21 cellular contexts compared by ENCODE assay signal in genomic region chr1:15128077-15128476, GRCh38. TPM values are rescaled to one million over a fixed set of nuclear protein-coding genes. Genes with fewer than 3 reads are reported as not detected.
"Had no signal": no experiment of that assay in that cellular context is flagged by ENCODE, and none has a peak within 500 bp of the region (broad histone marks: within the 10 kb centered on the region; RNA-seq: fewer than 3 reads in every experiment).

No MANE protein-coding gene starts in this region.

- H3K9me3 Mint-ChIP-seq: activated B cell treated with CpG ODN at 0.5 μM for 24 hours; activated CD4-positive, alpha-beta T cell treated with anti-CD3 and anti-CD28 coated beads, Interleukin-2, amount 10 ng/mL, durations not matched to agents 24 days and 14 days; activated CD8-positive, alpha-beta T cell treated with anti-CD3 and anti-CD28 coated beads for 36 hours; activated naive CD4-positive, alpha-beta T cell treated with anti-CD3 and anti-CD28 coated beads, Interleukin-2, amount 50 U/mL, for 72 hours; activated T-cell treated with anti-CD3 and anti-CD28 coated beads, Interleukin-2, amount 50 U/mL, for 72 hours; activated T-helper 1 cell treated with anti-CD3 and anti-CD28 coated beads, Interleukin-12 subunit alpha, Interleukin-12 subunit beta, Interleukin-2, Interleukin-4 antibody, amounts not matched to agents 30 ng/mL and 10 ng/mL and 1 ng/mL, durations not matched to agents 14 hours and 24 hours and 36 hours; activated T-helper 17 cell treated with anti-CD3 and anti-CD28 coated beads, Interleukin-2, amount 50 U/mL, for 72 hours; central memory CD8-positive, alpha-beta T cell had no signal

- H3K4me1 Mint-ChIP-seq: activated B cell treated with CpG ODN at 0.5 μM for 24 hours; activated CD4-positive, alpha-beta T cell treated with anti-CD3 and anti-CD28 coated beads, Interleukin-2, amount 10 ng/mL, durations not matched to agents 24 days and 14 days; activated naive CD8-positive, alpha-beta T cell treated with anti-CD3 and anti-CD28 coated beads for 36 hours; activated T-helper 17 cell treated with anti-CD3 and anti-CD28 coated beads, Interleukin-2, amount 50 U/mL, for 72 hours; central memory CD8-positive, alpha-beta T cell; T-cell; T-helper 17 cell had no signal

- H3K9me3 ChIP-seq: adrenal gland had no signal

- H3K4me3 Mint-ChIP-seq: activated B cell treated with CpG ODN at 0.5 μM for 24 hours; activated CD4-positive, alpha-beta memory T cell treated with anti-CD3 and anti-CD28 coated beads for 36 hours; activated CD4-positive, alpha-beta T cell treated with anti-CD3 and anti-CD28 coated beads, Interleukin-2, amount 10 ng/mL, durations not matched to agents 24 days and 14 days; activated CD8-positive, alpha-beta T cell treated with anti-CD3 and anti-CD28 coated beads for 36 hours; activated naive CD4-positive, alpha-beta T cell treated with anti-CD3 and anti-CD28 coated beads for 36 hours; activated naive CD8-positive, alpha-beta T cell treated with anti-CD3 and anti-CD28 coated beads for 36 hours; activated T-cell treated with anti-CD3 and anti-CD28 coated beads, Interleukin-2, amount 50 U/mL, for 4 hours; activated T-cell treated with anti-CD3 and anti-CD28 coated beads, Interleukin-2, amount 50 U/mL, for 72 hours; activated T-helper 1 cell treated with anti-CD3 and anti-CD28 coated beads, Interleukin-12 subunit alpha, Interleukin-12 subunit beta, Interleukin-2, Interleukin-4 antibody, amounts not matched to agents 30 ng/mL and 10 ng/mL and 1 ng/mL, durations not matched to agents 14 hours and 24 hours and 36 hours; activated T-helper 17 cell treated with anti-CD3 and anti-CD28 coated beads, Interleukin-2, amount 50 U/mL, for 72 hours; central memory CD8-positive, alpha-beta T cell; T-cell; T-helper 17 cell had no signal

- H3K4me3 ChIP-seq: adrenal gland, cardiac muscle cell had no signal

- DNase-seq: cerebellar nuclear complex had no signal

- H3K36me3 ChIP-seq: adrenal gland, cardiac muscle cell, WERI-Rb-1 had no signal

- FAIRE-seq: bronchial epithelial cell had no signal

- H3K36me3 Mint-ChIP-seq: activated CD4-positive, alpha-beta memory T cell treated with anti-CD3 and anti-CD28 coated beads for 36 hours; activated naive CD4-positive, alpha-beta T cell treated with anti-CD3 and anti-CD28 coated beads, Interleukin-2, amount 50 U/mL, for 72 hours; activated naive CD8-positive, alpha-beta T cell treated with anti-CD3 and anti-CD28 coated beads for 36 hours; T-cell had no signal

- H3K27me3 Mint-ChIP-seq: activated CD4-positive, alpha-beta memory T cell treated with anti-CD3 and anti-CD28 coated beads for 36 hours had no signal

- H3K27ac Mint-ChIP-seq: activated B cell treated with CpG ODN at 0.5 μM for 24 hours; activated CD4-positive, alpha-beta memory T cell treated with anti-CD3 and anti-CD28 coated beads for 36 hours; activated CD4-positive, alpha-beta T cell treated with anti-CD3 and anti-CD28 coated beads, Interleukin-2, amount 10 ng/mL, durations not matched to agents 24 days and 14 days; activated CD8-positive, alpha-beta T cell treated with anti-CD3 and anti-CD28 coated beads for 36 hours; activated naive CD4-positive, alpha-beta T cell treated with anti-CD3 and anti-CD28 coated beads for 36 hours; activated naive CD4-positive, alpha-beta T cell treated with anti-CD3 and anti-CD28 coated beads, Interleukin-2, amount 50 U/mL, for 72 hours; activated naive CD8-positive, alpha-beta T cell treated with anti-CD3 and anti-CD28 coated beads for 36 hours; activated T-cell treated with anti-CD3 and anti-CD28 coated beads, Interleukin-2, amount 50 U/mL, for 72 hours; activated T-helper 1 cell treated with anti-CD3 and anti-CD28 coated beads, Interleukin-12 subunit alpha, Interleukin-12 subunit beta, Interleukin-2, Interleukin-4 antibody, amounts not matched to agents 30 ng/mL and 10 ng/mL and 1 ng/mL, durations not matched to agents 14 hours and 24 hours and 36 hours; activated T-helper 17 cell treated with anti-CD3 and anti-CD28 coated beads, Interleukin-2, amount 50 U/mL, for 72 hours; T-cell; T-helper 17 cell had no signal

- H3K27ac ChIP-seq: adrenal gland, cardiac muscle cell, WERI-Rb-1 had no signal

- H3K27me3 ChIP-seq: adrenal gland, cardiac muscle cell had no signal

RNA-seq across cellular contexts. Expression of gene TMEM51, which starts 25.5 kb away (rescaled TPM):
- total RNA-seq: activated B cell treated with CpG ODN at 0.5 μM for 24 hours; activated CD4-positive, alpha-beta memory T cell treated with anti-CD3 and anti-CD28 coated beads for 36 hours; activated CD8-positive, alpha-beta memory T cell treated with anti-CD3 and anti-CD28 coated beads for 36 hours; activated CD8-positive, alpha-beta T cell treated with anti-CD3 and anti-CD28 coated beads for 36 hours; activated naive CD8-positive, alpha-beta T cell treated with anti-CD3 and anti-CD28 coated beads for 36 hours; activated T-cell treated with anti-CD3 and anti-CD28 coated beads, Interleukin-2, amount 50 U/mL, for 72 hours; activated T-helper 17 cell treated with anti-CD3 and anti-CD28 coated beads, Interleukin-2, amount 50 U/mL, for 72 hours; T-helper 17 cell; T-helper 2 cell treated with Interferon-gamma antibody and Interleukin-4, amounts not matched to agents 100 ng/mL and 5 ng/mL, for 36 hours had no signal
